ENCODE assay signal across 14 cellular contexts in genomic region chr4:84502333-84502954, GRCh38. TPM values are rescaled to one million over a fixed set of nuclear protein-coding genes. Genes with fewer than 3 reads are reported as not detected.
"Had no signal": no experiment of that assay in that cellular context is flagged by ENCODE, and none has a peak within 500 bp of the region (broad histone marks: within the 10 kb centered on the region; RNA-seq: fewer than 3 reads in every experiment).

No MANE protein-coding gene starts in this region.

- H3K27ac Mint-ChIP-seq: T-helper 1 cell treated with Interleukin-12 subunit alpha and Interleukin-12 subunit beta and Interleukin-4 antibody, amounts not matched to agents 30 μg/mL and 1 μg/mL, for 36 hours had no signal

- ATAC-seq: gastrocnemius medialis; lower lobe of right lung; naive thymus-derived CD8-positive, alpha-beta T cell; stimulated activated naive CD8-positive, alpha-beta T cell treated with anti-CD3 and anti-CD28 coated beads, Interleukin-15, Interleukin-2, amounts not matched to agents 100 U/mL and 50 U/mL, for 24 hours had no signal

- H3K36me3 ChIP-seq: gastrocnemius medialis, lower lobe of right lung, suprapubic skin, upper lobe of left lung had no signal

- H3K9me3 ChIP-seq: gastrocnemius medialis, lower lobe of right lung, suprapubic skin had no signal

- H3K4me3 Mint-ChIP-seq: naive thymus-derived CD8-positive, alpha-beta T cell; T-helper 1 cell treated with Interleukin-12 subunit alpha and Interleukin-12 subunit beta and Interleukin-4 antibody, amounts not matched to agents 30 μg/mL and 1 μg/mL, for 36 hours had no signal

- DNase-seq: activated CD4-positive, alpha-beta T cell treated with anti-CD3 and anti-CD28 coated beads, Interleukin-2, amount 50 U/mL, for 48 hours; activated CD4-positive, CD25-positive, alpha-beta regulatory T cell; gastrocnemius medialis; hippocampal formation; lower lobe of right lung; midbrain; naive thymus-derived CD8-positive, alpha-beta T cell; stimulated activated CD4-positive, alpha-beta T cell treated with anti-CD3 and anti-CD28 coated beads, Interleukin-12 subunit alpha, Interleukin-12 subunit beta, amount 100 ng/mL, for 4 hours; stimulated activated naive CD8-positive, alpha-beta T cell treated with anti-CD3 and anti-CD28 coated beads, Interleukin-15, Interleukin-2, amounts not matched to agents 100 U/mL and 50 U/mL, for 24 hours had no signal

- H3K4me3 ChIP-seq: gastrocnemius medialis, lower lobe of right lung, suprapubic skin, upper lobe of left lung had no signal

- H3K27ac ChIP-seq: gastrocnemius medialis, lower lobe of right lung, suprapubic skin, upper lobe of left lung had no signal

RNA-seq across cellular contexts. Expression of gene NKX6-1, which starts 3.4 kb away (rescaled TPM):
- total RNA-seq: gastrocnemius medialis; lower lobe of right lung; naive thymus-derived CD8-positive, alpha-beta T cell; osteoblast; pulmonary artery endothelial cell; suprapubic skin had no signal
